In genomic region chr12:130632582-130633174, GRCh38 we compare ENCODE assay signal across 21 cellular contexts.
DNase-seq lines count a peak whose midpoint lies in the region; ATAC-seq and TF ChIP-seq lines count a peak whose summit lies in the region.
"Had no signal": no experiment of that assay in that cellular context is flagged by ENCODE, and none has a peak within 500 bp of the region (broad histone marks: within the 10 kb centered on the region; RNA-seq: fewer than 3 reads in every experiment).

No MANE protein-coding gene starts in this region.

- peaks cover 13% of the 10 kb centered on the region for H3K36me3 ChIP-seq in BE2C
- H3K36me3 ChIP-seq: left lung, vagina had no signal

- ATAC-seq in left cardiac atrium, result no peak
- ATAC-seq: activated naive CD8-positive, alpha-beta T cell treated with anti-CD3 and anti-CD28 coated beads, Interleukin-2, amount 50 U/mL, for 24 hours; activated T-cell treated with anti-CD3 and anti-CD28 coated beads, Interleukin-2, amount 50 U/mL, for 4 hours; effector memory CD8-positive, alpha-beta T cell; left lung; psoas muscle had no signal

- TF ChIP-seq CTCF in BE2C (IDR thresholded peaks at IDR 0.05; ENCODE audit: low read depth, low read length), result no peak
- TF ChIP-seq CTCF in dorsolateral prefrontal cortex (IDR thresholded peaks at IDR 0.05 in 54 of 56, conservative IDR thresholded peaks at IDR 0.05 in 2 of 56; ENCODE audit: low read depth in 1 of 56, partially characterized antibody in 56 of 56), result no peak

- intact Hi-C loops in dorsolateral prefrontal cortex (cut with DNase I) (no loop called here), left cardiac atrium (cut with DNase I) (no loop called here)

- no peaks in the 10 kb centered on the region for H3K27me3 ChIP-seq in BE2C
- H3K27me3 ChIP-seq in dorsolateral prefrontal cortex, result peaks cover 0 to 5% (median 0%) of the 10 kb centered on the region in 45 donors
- H3K27me3 ChIP-seq: vagina had no signal

- DNase-seq in BE2C (no peak), NCI-H1105 (lab: John Stamatoyannopoulos, UW) (peak; percentile 95), NCI-H345 treated with DMSO at 0.1 percent for 48 hours (lab: John Stamatoyannopoulos, UW; ENCODE audit: unreplicated experiment) (peak; percentile 50), dorsolateral prefrontal cortex (no peak), left cardiac atrium (no peak), nucleus accumbens (lab: John Stamatoyannopoulos, UW) (no peak)
- DNase-seq in activated naive CD4-positive, alpha-beta T cell treated with anti-CD3 and anti-CD28 coated beads, Interleukin-2, amount 50 U/mL, for 16 hours, result no peak
- DNase-seq in stimulated activated CD4-positive, alpha-beta T cell treated with anti-CD3 and anti-CD28 coated beads, Interleukin-4, amount 100 ng/mL, for 4 hours, result no peak
- DNase-seq: ACHN; activated CD4-positive, alpha-beta T cell treated with anti-CD3 and anti-CD28 coated beads, Interleukin-2, amount 50 U/mL, for 4 hours; activated naive CD8-positive, alpha-beta T cell treated with anti-CD3 and anti-CD28 coated beads, Interleukin-2, amount 50 U/mL, for 24 hours; activated T-cell treated with anti-CD3 and anti-CD28 coated beads, Interleukin-2, amount 50 U/mL, for 4 hours; caudate nucleus; CD8-positive, alpha-beta memory T cell; effector memory CD8-positive, alpha-beta T cell; KBM-7; left lung; NCI-H1930; psoas muscle; stimulated activated naive CD4-positive, alpha-beta T cell treated with Interleukin-2 at 50 U/mL for 16 hours had no signal

- H3K9me3 ChIP-seq in BE2C, result no peaks in the 10 kb centered on the region
- H3K9me3 ChIP-seq: left lung, vagina had no signal

- H3K27ac ChIP-seq in dorsolateral prefrontal cortex, result peak overlapping the region in 17 of 59 donors; percentile 7 to 78 (median 38)
- H3K27ac ChIP-seq: left lung, psoas muscle, vagina had no signal

- peaks cover 29% of the 10 kb centered on the region for H3K4me1 ChIP-seq in BE2C
- H3K4me1 ChIP-seq: left lung, psoas muscle had no signal

- H3K4me3 ChIP-seq in BE2C (ENCODE audit: low read depth, low read length), result peak overlapping the region; percentile 60
- H3K4me3 ChIP-seq in dorsolateral prefrontal cortex, result peak overlapping the region in 53 of 59 donors; percentile 9 to 63 (median 46)
- H3K4me3 ChIP-seq: left lung, psoas muscle, vagina had no signal

Comparison
In these comparisons a context has a peak if more than half of its experiments do, and no peak if none do; other contexts are left out.
1. DNase-seq: peak in NCI-H1105 (single experiment) and NCI-H345 treated with DMSO at 0.1 percent for 48 hours (single experiment); none in BE2C (single experiment), dorsolateral prefrontal cortex (0 of 10), left cardiac atrium (single experiment), activated naive CD4-positive, alpha-beta T cell treated with anti-CD3 and anti-CD28 coated beads, Interleukin-2, amount 50 U/mL, for 16 hours (single experiment), nucleus accumbens (0 of 56) and stimulated activated CD4-positive, alpha-beta T cell treated with anti-CD3 and anti-CD28 coated beads, Interleukin-4, amount 100 ng/mL, for 4 hours (0 of 2).